ENCODE assay signal across 1 cellular context in the genomic region with DNA sequence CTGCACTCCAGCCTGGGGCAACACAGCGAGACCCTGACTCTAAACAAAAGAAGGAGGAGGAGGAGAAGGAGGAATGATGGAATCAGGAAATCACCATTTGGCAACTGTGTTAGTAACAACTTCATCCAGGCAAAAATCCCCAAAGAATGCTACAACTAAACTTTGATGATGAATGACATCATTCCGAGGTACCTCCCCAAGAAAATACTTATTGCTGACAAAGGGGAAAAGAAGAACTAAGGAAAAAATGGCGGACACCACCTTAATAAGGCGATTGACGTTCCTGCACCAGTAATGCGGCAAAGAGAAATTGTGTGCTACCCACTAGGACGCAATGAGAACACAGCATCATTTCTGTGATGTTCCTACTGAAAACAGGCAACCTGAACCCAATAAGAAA.
TF ChIP-seq lines count a peak whose summit lies in the region.

No MANE protein-coding gene starts in this region.

TF ChIP-seq in IMR-90, 13 proteins besides CTCF, POLR2A, EP300 and RAD21 (continued from another document):
- no peak for TF ChIP-seq MXI1 (IDR thresholded peaks at IDR 0.05; ENCODE audit: borderline replicate concordance, low read depth, low read length)
